19 cellular contexts compared by ENCODE assay signal in the genomic region with DNA sequence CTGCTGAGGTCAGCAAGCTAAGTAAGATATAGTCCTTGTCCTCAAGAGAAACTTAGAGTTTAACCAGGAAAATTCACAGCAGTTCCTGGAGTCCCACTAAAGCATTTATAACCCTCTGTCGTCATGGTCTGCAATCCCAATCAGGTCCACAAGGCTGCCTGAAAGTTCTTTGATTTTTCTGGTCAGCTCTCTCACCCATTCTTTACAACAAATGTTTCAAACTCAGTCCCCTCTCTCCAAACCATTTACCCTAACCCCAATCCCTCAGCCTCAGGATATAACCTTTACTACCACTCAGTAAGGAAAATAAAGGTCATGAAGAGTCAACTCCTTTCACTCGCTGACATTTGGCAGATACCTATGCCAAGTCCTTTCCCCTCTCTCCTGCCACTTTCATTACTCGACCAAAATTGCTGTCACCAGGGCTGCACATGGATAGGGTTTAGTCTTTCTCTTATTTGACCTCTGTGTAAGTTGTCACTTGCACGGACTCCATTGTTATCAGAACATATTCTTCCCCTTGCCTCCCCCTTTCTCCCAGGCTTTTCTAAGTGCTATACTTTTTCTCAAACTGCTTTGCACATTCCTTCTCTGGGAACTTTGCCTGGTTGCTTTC.
DNase-seq lines count a peak whose midpoint lies in the region; ATAC-seq and TF ChIP-seq lines count a peak whose summit lies in the region.
"Had no signal": no experiment of that assay in that cellular context is flagged by ENCODE, and none has a peak within 500 bp of the region (broad histone marks: within the 10 kb centered on the region; RNA-seq: fewer than 3 reads in every experiment).

No MANE protein-coding gene starts in this region.

- H3K27ac Mint-ChIP-seq in neural crest cell (ENCODE audit: unreplicated experiment): no peak overlapping the region
- H3K27ac Mint-ChIP-seq: natural killer cell treated with Interleukin-12 subunit alpha and Interleukin-12 subunit beta and Interleukin-15 and Interleukin-18, amount 100 ng/mL, for 72 hours had no signal

- DNase-seq in GM12865 (ENCODE audit: low read depth) (peak; percentile 2), NCI-H146 (lab: John Stamatoyannopoulos, UW) (peak; percentile 10), fibroblast of pulmonary artery (ENCODE audit: low read depth) (peak; percentile 9), neural crest cell (ENCODE audit: low read depth, low spot score) (no peak), NCI-H1105 (lab: John Stamatoyannopoulos, UW) (no peak)
- DNase-seq: activated gamma-delta T cell treated with Interleukin-2 at 50 U/mL for 16 hours; DMS79 treated with DMSO at 0.1 percent for 48 hours; esophagus squamous epithelium; H7; SHP77 treated with DMSO at 0.1 percent for 48 hours; sigmoid colon; stimulated activated CD4-positive, alpha-beta T cell treated with anti-CD3 and anti-CD28 coated beads, Interleukin-4, amount 100 ng/mL, for 1 hour; stimulated activated CD8-positive, alpha-beta memory T cell treated with anti-CD3 and anti-CD28 coated beads, Interleukin-4, amount 100 ng/mL, for 48 hours; testis had no signal

- peaks cover 6% of the 10 kb centered on the region for H3K36me3 Mint-ChIP-seq in neural crest cell (ENCODE audit: low read depth)
- H3K36me3 Mint-ChIP-seq: natural killer cell treated with Interleukin-12 subunit alpha and Interleukin-12 subunit beta and Interleukin-15 and Interleukin-18, amount 100 ng/mL, for 72 hours had no signal

- H3K4me3 Mint-ChIP-seq in neural crest cell: no peak overlapping the region
- H3K4me3 Mint-ChIP-seq: natural killer cell treated with Interleukin-12 subunit alpha and Interleukin-12 subunit beta and Interleukin-15 and Interleukin-18, amount 100 ng/mL, for 72 hours had no signal

- H3K4me1 Mint-ChIP-seq in neural crest cell: peaks cover 36% of the 10 kb centered on the region

- H3K4me3 ChIP-seq in GM12865 (ENCODE audit: low read depth, low read length) (no peak overlapping the region), fibroblast of pulmonary artery (replicated peaks; ENCODE audit: low read depth, low read length) (no peak overlapping the region)
- H3K4me3 ChIP-seq: ascending aorta, esophagus squamous epithelium, lung, sigmoid colon, testis had no signal

- TF ChIP-seq CTCF in GM12865 (IDR thresholded peaks at IDR 0.05; ENCODE audit: insufficient read depth, low read depth, low read length, missing control alignments): peak; percentile 5
- TF ChIP-seq CTCF in fibroblast of pulmonary artery (IDR thresholded peaks at IDR 0.05; ENCODE audit: low read length, missing control alignments): peak; percentile 15
- peak; percentile 46 for TF ChIP-seq CTCF in neural crest cell (conservative IDR thresholded peaks at IDR 0.05)

- H3K27me3 Mint-ChIP-seq in neural crest cell (ENCODE audit: low read depth): no peaks in the 10 kb centered on the region
- H3K27me3 Mint-ChIP-seq: natural killer cell treated with Interleukin-12 subunit alpha and Interleukin-12 subunit beta and Interleukin-15 and Interleukin-18, amount 100 ng/mL, for 72 hours had no signal

- ATAC-seq in GM21447 (IDR thresholded peaks at IDR 0.05; ENCODE audit: unreplicated experiment): no peak
- no peak for ATAC-seq in GM18870 (IDR thresholded peaks at IDR 0.05; ENCODE audit: unreplicated experiment)
- ATAC-seq: natural killer cell treated with Interleukin-12 subunit alpha and Interleukin-12 subunit beta and Interleukin-15 and Interleukin-18, amount 100 ng/mL, for 72 hours had no signal

- peaks cover 11% of the 10 kb centered on the region for H3K9me3 Mint-ChIP-seq in neural crest cell
- H3K9me3 Mint-ChIP-seq: natural killer cell treated with Interleukin-12 subunit alpha and Interleukin-12 subunit beta and Interleukin-15 and Interleukin-18, amount 100 ng/mL, for 72 hours had no signal

Comparison
In these comparisons a context has a peak if more than half of its experiments do, and no peak if none do; other contexts are left out.
1. DNase-seq: peak in GM12865 (single experiment), NCI-H146 (single experiment) and fibroblast of pulmonary artery (single experiment); none in neural crest cell (single experiment) and NCI-H1105 (single experiment).
2. Peak in every context shown above with its lines, with median percentiles within 50 percentile points of each other: CTCF ChIP-seq.